ENCODE assay signal across 17 cellular contexts in genomic region chr22:41836551-41836950, GRCh38. TPM values are rescaled to one million over a fixed set of nuclear protein-coding genes. Genes with fewer than 3 reads are reported as not detected.
DNase-seq lines count a peak whose midpoint lies in the region; ATAC-seq, FAIRE-seq and TF ChIP-seq lines count a peak whose summit lies in the region.
"Had no signal": no experiment of that assay in that cellular context is flagged by ENCODE, and none has a peak within 500 bp of the region (broad histone marks: within the 10 kb centered on the region; RNA-seq: fewer than 3 reads in every experiment).

No MANE protein-coding gene starts in this region.

- intact Hi-C loops in activated B cell treated with CpG ODN at 0.5 μM for 24 hours (cut with micrococcal nuclease) = no loop called here

- no peak overlapping the region for H3K4ac ChIP-seq in mesendoderm (ENCODE audit: low read depth, low read length)

- no peak overlapping the region for H2BK5ac ChIP-seq in mesendoderm (ENCODE audit: low read length)

- H4K8ac ChIP-seq in mesendoderm (ENCODE audit: low read depth, low read length) = no peak overlapping the region

- H3K79me1 ChIP-seq in mesendoderm (ENCODE audit: low read length) = peaks cover 29% of the 10 kb centered on the region

- CTCF ChIA-PET in activated B cell treated with CpG ODN at 0.5 μM for 24 hours (lab: Charles Lee) = interaction anchor here (0.8 kb wide), 1 partner anchor 139 kb away, joined by 3 read pairs; no protein-coding TSS in a partner anchor

- H3K56ac ChIP-seq in mesendoderm (ENCODE audit: low read length) = peak overlapping the region; percentile 9

- H3K23ac ChIP-seq in mesendoderm (ENCODE audit: low read length) = no peak overlapping the region

- peaks cover 57% of the 10 kb centered on the region for H3K4me1 Mint-ChIP-seq in activated naive CD8-positive, alpha-beta T cell (ENCODE audit: low read depth)
- peaks cover 42% of the 10 kb centered on the region for H3K4me1 Mint-ChIP-seq in activated naive CD8-positive, alpha-beta T cell treated with anti-CD3 and anti-CD28 coated beads for 36 hours
- peaks cover 75% of the 10 kb centered on the region for H3K4me1 Mint-ChIP-seq in activated B cell treated with CpG ODN at 0.5 μM for 24 hours

- peak; percentile 71 for FAIRE-seq in urothelium cell line (lab: Jason Lieb, UNC)

- TF ChIP-seq CTCF in activated B cell treated with CpG ODN at 0.5 μM for 24 hours (IDR thresholded peaks at IDR 0.05) = no peak

- no peaks in the 10 kb centered on the region for H3K9me3 Mint-ChIP-seq in activated naive CD8-positive, alpha-beta T cell (ENCODE audit: low read depth)
- peaks cover 1% of the 10 kb centered on the region for H3K9me3 Mint-ChIP-seq in activated naive CD8-positive, alpha-beta T cell treated with anti-CD3 and anti-CD28 coated beads for 36 hours
- H3K9me3 Mint-ChIP-seq in activated B cell treated with CpG ODN at 0.5 μM for 24 hours = no peaks in the 10 kb centered on the region

- peak overlapping the region; percentile 58 for H3K27ac Mint-ChIP-seq in activated naive CD8-positive, alpha-beta T cell
- H3K27ac Mint-ChIP-seq in activated naive CD8-positive, alpha-beta T cell treated with anti-CD3 and anti-CD28 coated beads for 36 hours = no peak overlapping the region
- H3K27ac Mint-ChIP-seq in activated B cell treated with CpG ODN at 0.5 μM for 24 hours = peak overlapping the region; percentile 50

- no peak for DNase-seq in activated naive CD8-positive, alpha-beta T cell treated with anti-CD3 and anti-CD28 coated beads for 36 hours
- DNase-seq in activated B cell treated with CpG ODN at 0.5 μM for 24 hours (no peak), mesendoderm (no peak), urothelium cell line (ENCODE audit: low spot score) (no peak), COR-L47 (lab: John Stamatoyannopoulos, UW) (no peak), AG08395 (ENCODE audit: low spot score) (no peak)
- DNase-seq: activated CD4-positive, CD25-positive, alpha-beta regulatory T cell treated with anti-CD3 and anti-CD28 coated beads, Interleukin-2, amount 50 U/mL, for 72 hours; body of pancreas; effector CD8-positive, alpha-beta T cell; NCI-H187; NCI-H69; ovary; SW 1271 had no signal

- no peak overlapping the region for H3K4me2 ChIP-seq in mesendoderm (ENCODE audit: low read length)

- WGBS in mesendoderm (ENCODE audit: extremely low coverage, insufficient coverage, low lambda C conversion rate) = no CpG with 5 or more reads among the region's 2 CpGs

- no peak overlapping the region for H3K4me3 Mint-ChIP-seq in activated naive CD8-positive, alpha-beta T cell
- no peak overlapping the region for H3K4me3 Mint-ChIP-seq in activated naive CD8-positive, alpha-beta T cell treated with anti-CD3 and anti-CD28 coated beads for 36 hours
- no peak overlapping the region for H3K4me3 Mint-ChIP-seq in activated B cell treated with CpG ODN at 0.5 μM for 24 hours

- no peak overlapping the region for H2BK120ac ChIP-seq in mesendoderm (ENCODE audit: low read depth, low read length)

- H3K18ac ChIP-seq in mesendoderm (ENCODE audit: low read length) = no peak overlapping the region

- no peak overlapping the region for H4K5ac ChIP-seq in mesendoderm (ENCODE audit: low read length)

- H3K79me2 ChIP-seq in mesendoderm (ENCODE audit: control insufficient read depth, insufficient read depth, low read length) = peaks cover 68% of the 10 kb centered on the region

- ATAC-seq in activated B cell treated with CpG ODN at 0.5 μM for 24 hours (ENCODE audit: low read depth) (no peak), HG02840 (IDR thresholded peaks at IDR 0.05; ENCODE audit: low FRiP score, unreplicated experiment) (no peak)
- ATAC-seq: body of pancreas had no signal

- H3K36me3 Mint-ChIP-seq in activated naive CD8-positive, alpha-beta T cell = peaks cover 18% of the 10 kb centered on the region
- peaks cover 64% of the 10 kb centered on the region for H3K36me3 Mint-ChIP-seq in activated naive CD8-positive, alpha-beta T cell treated with anti-CD3 and anti-CD28 coated beads for 36 hours
- H3K36me3 Mint-ChIP-seq in activated B cell treated with CpG ODN at 0.5 μM for 24 hours (ENCODE audit: low read depth) = peaks cover 72% of the 10 kb centered on the region

- POLR2A ChIA-PET in activated B cell treated with CpG ODN at 0.5 μM for 24 hours (lab: Charles Lee) = interaction anchor here (0.6 to 9.9 kb wide), 5 partner anchors 11 to 89 kb away, joined by 3 to 166 read pairs (median 4); partner anchors contain the start of genes CCDC134 and TNFRSF13C

- no peaks in the 10 kb centered on the region for H3K27me3 ChIP-seq in mesendoderm (ENCODE audit: insufficient read depth, low read length, poor library complexity)
- H3K27me3 ChIP-seq: body of pancreas, ovary had no signal

- no peak overlapping the region for H3K4me3 ChIP-seq in mesendoderm (ENCODE audit: low read length)
- H3K4me3 ChIP-seq: body of pancreas, lung, ovary, skin epidermis had no signal

- H3K4me1 ChIP-seq in mesendoderm (ENCODE audit: control insufficient read depth, low read depth, low read length) = peaks cover 5% of the 10 kb centered on the region

- no peak overlapping the region for H3K27ac ChIP-seq in mesendoderm (ENCODE audit: low read depth, low read length)
- H3K27ac ChIP-seq: body of pancreas, ovary had no signal

- H3K36me3 ChIP-seq in mesendoderm (ENCODE audit: control insufficient read depth, insufficient read depth, low read length) = peaks cover 7% of the 10 kb centered on the region
- H3K36me3 ChIP-seq: ovary had no signal

- H2BK15ac ChIP-seq in mesendoderm (replicated peaks; ENCODE audit: low read depth) = no peak overlapping the region

- no peak overlapping the region for H2AK5ac ChIP-seq in mesendoderm (ENCODE audit: low read length)

- no peaks in the 10 kb centered on the region for H3K27me3 Mint-ChIP-seq in activated naive CD8-positive, alpha-beta T cell
- H3K27me3 Mint-ChIP-seq in activated naive CD8-positive, alpha-beta T cell treated with anti-CD3 and anti-CD28 coated beads for 36 hours = no peaks in the 10 kb centered on the region
- H3K27me3 Mint-ChIP-seq in activated B cell treated with CpG ODN at 0.5 μM for 24 hours = no peaks in the 10 kb centered on the region

- H3K9ac ChIP-seq in mesendoderm (ENCODE audit: low read length) = no peak overlapping the region

RNA-seq across cellular contexts. Expression of gene SREBF2, which starts 3.6 kb away (rescaled TPM):
- 10 to 100 TPM; 68.1 to 74.8 TPM for total RNA-seq in activated naive CD8-positive, alpha-beta T cell treated with anti-CD3 and anti-CD28 coated beads for 36 hours
- 253 and 307 TPM in 2 replicates for total RNA-seq in activated B cell treated with CpG ODN at 0.5 μM for 24 hours
- 83.8 TPM for polyA plus RNA-seq in mesendoderm (2013, experiment 1 of 2)
- 84.9 TPM for polyA plus RNA-seq in mesendoderm (2013, experiment 2 of 2)

RNA-seq across cellular contexts. Expression of gene CCDC134, which starts 36.1 kb away (rescaled TPM):
- total RNA-seq in activated naive CD8-positive, alpha-beta T cell treated with anti-CD3 and anti-CD28 coated beads for 36 hours = 10 to 100 TPM; 14.4 to 15.8 TPM
- 9.2 and 13.2 TPM in 2 replicates for total RNA-seq in activated B cell treated with CpG ODN at 0.5 μM for 24 hours
- polyA plus RNA-seq in mesendoderm (2013, experiment 1 of 2) = 8.3 TPM
- 8.0 TPM for polyA plus RNA-seq in mesendoderm (2013, experiment 2 of 2)
